ENCODE assay signal across 25 cellular contexts in the genomic region with DNA sequence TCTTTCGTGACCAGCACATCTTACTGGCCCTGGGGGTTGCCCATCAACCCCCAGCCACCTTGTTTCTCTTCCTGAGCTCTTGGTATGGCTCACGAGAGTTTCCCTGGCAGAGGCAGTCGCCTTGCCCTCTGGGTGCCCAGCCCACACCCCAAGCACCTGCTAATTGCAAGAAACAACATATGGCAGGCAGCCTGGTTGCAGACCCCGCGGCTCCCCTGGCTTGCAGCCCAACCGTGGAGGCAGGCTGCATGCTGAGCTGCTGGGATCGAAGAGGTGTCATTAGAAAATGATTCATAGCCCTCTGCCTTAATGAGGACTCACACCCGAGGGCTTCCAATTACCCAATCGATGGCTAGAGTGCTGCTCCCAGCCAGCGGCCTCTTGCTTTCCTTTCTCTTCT.
DNase-seq lines count a peak whose midpoint lies in the region; ATAC-seq and TF ChIP-seq lines count a peak whose summit lies in the region.
"Had no signal": no experiment of that assay in that cellular context is flagged by ENCODE, and none has a peak within 500 bp of the region (broad histone marks: within the 10 kb centered on the region; RNA-seq: fewer than 3 reads in every experiment).

No MANE protein-coding gene starts in this region.

- no peaks in the 10 kb centered on the region for H3K9me3 ChIP-seq in BE2C
- H3K9me3 ChIP-seq: thyroid gland, uterus had no signal

- CTCF ChIA-PET in WTC11 (lab: Charles Lee): no interaction called here

- H3K9me3 Mint-ChIP-seq in WTC11: peaks cover 80% of the 10 kb centered on the region
- H3K9me3 Mint-ChIP-seq: activated naive CD4-positive, alpha-beta T cell treated with anti-CD3 and anti-CD28 coated beads, Interleukin-2, amount 50 U/mL, for 72 hours; activated T-helper 2 cell treated with anti-CD3 and anti-CD28 coated beads, Interferon-gamma antibody, Interleukin-2, Interleukin-4, amounts not matched to agents 10 μg/mL and 5 μg/mL and 100 μg/mL, durations not matched to agents 14 hours and 24 hours and 36 hours; CD8-positive, alpha-beta T cell had no signal

- no peaks in the 10 kb centered on the region for H3K36me3 ChIP-seq in BE2C
- H3K36me3 ChIP-seq: thyroid gland, uterus had no signal

- H3K27me3 Mint-ChIP-seq in WTC11 (ENCODE audit: low read depth): peaks cover 12% of the 10 kb centered on the region

- no peak overlapping the region for H3K27ac Mint-ChIP-seq in WTC11
- H3K27ac Mint-ChIP-seq: activated naive CD4-positive, alpha-beta T cell treated with anti-CD3 and anti-CD28 coated beads, Interleukin-2, amount 50 U/mL, for 72 hours; activated T-helper 2 cell treated with anti-CD3 and anti-CD28 coated beads, Interferon-gamma antibody, Interleukin-2, Interleukin-4, amounts not matched to agents 10 μg/mL and 5 μg/mL and 100 μg/mL, durations not matched to agents 14 hours and 24 hours and 36 hours; B cell; CD8-positive, alpha-beta T cell; naive thymus-derived CD4-positive, alpha-beta T cell had no signal

- ATAC-seq in left colon: peak; percentile 26
- no peak for ATAC-seq in WTC11
- ATAC-seq: activated naive CD4-positive, alpha-beta T cell treated with anti-CD3 and anti-CD28 coated beads, Interleukin-2, amount 50 U/mL, for 72 hours; CD8-positive, alpha-beta T cell; HCT116; naive thymus-derived CD4-positive, alpha-beta T cell; Right ventricle myocardium inferior had no signal

- no peaks in the 10 kb centered on the region for H3K4me1 Mint-ChIP-seq in WTC11
- H3K4me1 Mint-ChIP-seq: B cell; naive thymus-derived CD4-positive, alpha-beta T cell had no signal

- intact Hi-C loops in left colon (cut with DNase I, micrococcal nuclease): no loop called here

- no peaks in the 10 kb centered on the region for H3K27me3 ChIP-seq in BE2C
- H3K27me3 ChIP-seq: thyroid gland, uterus had no signal

- DNase-seq in BE2C: peak; percentile 7
- peak; percentile 23 for DNase-seq in DMS79 treated with DMSO at 0.1 percent for 48 hours (lab: John Stamatoyannopoulos, UW)
- peak; percentile 33 for DNase-seq in NCI-H2227 (lab: John Stamatoyannopoulos, UW; ENCODE audit: unreplicated experiment)
- peak in 1 of 2 donors; percentile 10 for DNase-seq in left colon
- no peak for DNase-seq in WTC11 (ENCODE audit: low spot score)
- DNase-seq in occipital lobe (lab: John Stamatoyannopoulos, UW): no peak
- DNase-seq in iPS-NIHi11 (ENCODE audit: low spot score): no peak
- DNase-seq: ACHN; activated CD4-positive, alpha-beta T cell treated with anti-CD3 and anti-CD28 coated beads for 4 hours; CD8-positive, alpha-beta T cell; dorsolateral prefrontal cortex; foreskin melanocyte; GF-D8; MM.1S; naive thymus-derived CD4-positive, alpha-beta T cell; NCI-H1436 treated with DMSO at 0.1 percent for 48 hours; nucleus accumbens; stimulated activated CD4-positive, alpha-beta T cell treated with anti-CD3 and anti-CD28 coated beads, Interleukin-4, amount 100 ng/mL, for 24 hours; thyroid gland; uterus had no signal

- POLR2A ChIA-PET in WTC11 (lab: Charles Lee): no interaction called here

- no peak overlapping the region for H3K4me3 Mint-ChIP-seq in WTC11
- H3K4me3 Mint-ChIP-seq: B cell; CD8-positive, alpha-beta T cell; naive thymus-derived CD4-positive, alpha-beta T cell had no signal

- no peak for TF ChIP-seq CTCF in BE2C (IDR thresholded peaks at IDR 0.05; ENCODE audit: low read depth, low read length)
- no peak for TF ChIP-seq CTCF in WTC11 (IDR thresholded peaks at IDR 0.05)

- H3K4me3 ChIP-seq in BE2C (ENCODE audit: low read depth, low read length): no peak overlapping the region
- H3K4me3 ChIP-seq: dorsolateral prefrontal cortex, thyroid gland, uterus had no signal

- H3K36me3 Mint-ChIP-seq in WTC11: peaks cover 65% of the 10 kb centered on the region
- H3K36me3 Mint-ChIP-seq: activated naive CD4-positive, alpha-beta T cell treated with anti-CD3 and anti-CD28 coated beads, Interleukin-2, amount 50 U/mL, for 72 hours; CD8-positive, alpha-beta T cell; naive thymus-derived CD4-positive, alpha-beta T cell had no signal

- H3K4me1 ChIP-seq in BE2C: no peaks in the 10 kb centered on the region
- H3K4me1 ChIP-seq: thyroid gland, uterus had no signal

TF ChIP-seq in WTC11, 78 proteins besides CTCF, POLR2A, EP300 and RAD21:
- no peak for TF ChIP-seq OVOL2 (CRISPR knock-in tag; IDR thresholded peaks at IDR 0.05; ENCODE audit: borderline replicate concordance)
TF ChIP-seq in WTC11: peak in this region for 0.

Comparison
In these comparisons a context has a peak if more than half of its experiments do, and no peak if none do; other contexts are left out.
1. DNase-seq: peak in BE2C (single experiment), DMS79 treated with DMSO at 0.1 percent for 48 hours (single experiment) and NCI-H2227 (single experiment); none in WTC11 (single experiment), occipital lobe (single experiment) and iPS-NIHi11 (single experiment).